10 cellular contexts compared by ENCODE assay signal in genomic region chr10:86872757-86873156, GRCh38.
DNase-seq lines count a peak whose midpoint lies in the region; ATAC-seq and TF ChIP-seq lines count a peak whose summit lies in the region.
"Had no signal": no experiment of that assay in that cellular context is flagged by ENCODE, and none has a peak within 500 bp of the region (broad histone marks: within the 10 kb centered on the region; RNA-seq: fewer than 3 reads in every experiment).

No MANE protein-coding gene starts in this region.

- H3K4me2 ChIP-seq in smooth muscle cell = peak overlapping the region; percentile 50

- H3K27ac ChIP-seq in smooth muscle cell (ENCODE audit: low read depth) = peak overlapping the region; percentile 38
- H3K27ac ChIP-seq: parathyroid adenoma had no signal

- H3K9me3 ChIP-seq in smooth muscle cell (replicated peaks; ENCODE audit: low read depth) = no peaks in the 10 kb centered on the region

- ATAC-seq in HG02610 (IDR thresholded peaks at IDR 0.05; ENCODE audit: unreplicated experiment) = peak; percentile 88
- ATAC-seq in Right ventricle myocardium superior (ENCODE audit: poor library complexity) = peak; percentile 60
- ATAC-seq in GM21825 (IDR thresholded peaks at IDR 0.05; ENCODE audit: unreplicated experiment) = no peak
- no peak for ATAC-seq in naive thymus-derived CD8-positive, alpha-beta T cell

- peaks cover 26% of the 10 kb centered on the region for H3K4me1 ChIP-seq in smooth muscle cell (ENCODE audit: low read depth)
- H3K4me1 ChIP-seq: parathyroid adenoma had no signal

- H3K36me3 Mint-ChIP-seq in naive thymus-derived CD8-positive, alpha-beta T cell = peaks cover 0 to 7% (median 2%) of the 10 kb centered on the region in 3 donors

- H3K27me3 Mint-ChIP-seq in naive thymus-derived CD8-positive, alpha-beta T cell = no peaks in the 10 kb centered on the region

- no peaks in the 10 kb centered on the region for H3K9me3 Mint-ChIP-seq in naive thymus-derived CD8-positive, alpha-beta T cell

- H3K79me2 ChIP-seq in smooth muscle cell (ENCODE audit: low read depth) = peaks cover 30% of the 10 kb centered on the region

- POLR2A ChIA-PET in naive thymus-derived CD8-positive, alpha-beta T cell (lab: Charles Lee) = no interaction called here

- no peak for TF ChIP-seq CTCF in smooth muscle cell (IDR thresholded peaks at IDR 0.05; ENCODE audit: borderline replicate concordance, insufficient read depth, poor library complexity, severe bottlenecking)

- H3K4me3 Mint-ChIP-seq in naive thymus-derived CD8-positive, alpha-beta T cell = no peak overlapping the region

- H3K36me3 ChIP-seq in smooth muscle cell (ENCODE audit: low read depth) = no peaks in the 10 kb centered on the region

- no peak overlapping the region for H3K4me3 ChIP-seq in smooth muscle cell

- 26% methylated on average over 4 of the region's 4 CpGs for WGBS in smooth muscle cell (ENCODE audit: low lambda C conversion rate)

- no peaks in the 10 kb centered on the region for H3K4me1 Mint-ChIP-seq in naive thymus-derived CD8-positive, alpha-beta T cell

- DNase-seq in SKM-1 treated with dmso at 0.1 percent for 144 hours (lab: John Stamatoyannopoulos, UW; ENCODE audit: unreplicated experiment) (peak; percentile 84), Right ventricle myocardium superior (no peak), smooth muscle cell (lab: John Stamatoyannopoulos, UW; ENCODE audit: unreplicated experiment) (no peak), NCI-H146 treated with DMSO at 0.1 percent for 48 hours (lab: John Stamatoyannopoulos, UW; ENCODE audit: unreplicated experiment) (no peak)
- no peak for DNase-seq in naive thymus-derived CD8-positive, alpha-beta T cell
- DNase-seq: EL, NCI-H1417 treated with DMSO at 0.1 percent for 48 hours had no signal

- H4K20me1 ChIP-seq in smooth muscle cell (ENCODE audit: low read depth) = peaks cover 29% of the 10 kb centered on the region

- H3F3A ChIP-seq in smooth muscle cell (ENCODE audit: low read depth) = peaks cover 25% of the 10 kb centered on the region

- H3K27me3 ChIP-seq in smooth muscle cell (ENCODE audit: low read depth) = no peaks in the 10 kb centered on the region

- no peak overlapping the region for H2AFZ ChIP-seq in smooth muscle cell (ENCODE audit: low read depth)
- H2AFZ ChIP-seq: parathyroid adenoma had no signal

- no peak overlapping the region for H3K9ac ChIP-seq in smooth muscle cell (ENCODE audit: low read depth)
- H3K9ac ChIP-seq: parathyroid adenoma had no signal

- intact Hi-C loops in Right ventricle myocardium superior (cut with DNase I) = no loop called here

- H3K27ac Mint-ChIP-seq in naive thymus-derived CD8-positive, alpha-beta T cell = no peak overlapping the region

Comparison
In these comparisons a context has a peak if more than half of its experiments do, and no peak if none do; other contexts are left out.
1. ATAC-seq: peak in HG02610 (single experiment) and Right ventricle myocardium superior (single experiment); none in GM21825 (single experiment) and naive thymus-derived CD8-positive, alpha-beta T cell (0 of 2).